In genomic region chr11:114270531-114271270, GRCh38 we compare ENCODE assay signal across 23 cellular contexts. TPM values are rescaled to one million over a fixed set of nuclear protein-coding genes. Genes with fewer than 3 reads are reported as not detected.
DNase-seq lines count a peak whose midpoint lies in the region; ATAC-seq and TF ChIP-seq lines count a peak whose summit lies in the region.
"Had no signal": no experiment of that assay in that cellular context is flagged by ENCODE, and none has a peak within 500 bp of the region (broad histone marks: within the 10 kb centered on the region; RNA-seq: fewer than 3 reads in every experiment).

No MANE protein-coding gene starts in this region.

- ATAC-seq in activated CD8-positive, alpha-beta memory T cell treated with anti-CD3 and anti-CD28 coated beads, Interleukin-2, amount 10 ng/mL, durations not matched to agents 7 days and 5 days = no peak
- ATAC-seq in left lobe of liver = peak; percentile 37
- no peak for ATAC-seq in GM19395 (IDR thresholded peaks at IDR 0.05; ENCODE audit: unreplicated experiment)
- ATAC-seq: GM12878, GM23338, HCT116 had no signal

- H3K36me3 ChIP-seq in HEK293 (ENCODE audit: control insufficient read depth in 2 of 2, insufficient read depth in 1 of 2, low read length in 2 of 2) = no peaks in the 10 kb centered on the region
- H3K36me3 ChIP-seq: BE2C; BLaER1 treated with 17β-estradiol and CSF1 and Interleukin-3, amounts not matched to agents 10 nM and 100 nM had no signal

- H3K9me3 Mint-ChIP-seq in activated CD8-positive, alpha-beta memory T cell treated with anti-CD3 and anti-CD28 coated beads, Interleukin-2, amount 10 ng/mL, durations not matched to agents 7 days and 5 days (ENCODE audit: low read depth) = no peaks in the 10 kb centered on the region
- H3K9me3 Mint-ChIP-seq in type B pancreatic cell = no peaks in the 10 kb centered on the region
- H3K9me3 Mint-ChIP-seq: CD14-positive monocyte; CD4-positive, alpha-beta T cell; CD8-positive, alpha-beta memory T cell; GM23338 had no signal

- H3K4me3 ChIP-seq in HEK293 (ENCODE audit: low read depth, low read length) = no peak overlapping the region
- H3K4me3 ChIP-seq: BLaER1 treated with 17β-estradiol and CSF1 and Interleukin-3, amounts not matched to agents 10 nM and 100 nM; GM12878; GM23338 had no signal

- no peak overlapping the region for H3K27ac ChIP-seq in HEK293 (ENCODE audit: extremely low read depth, low read depth, low read length)
- H3K27ac ChIP-seq: 22Rv1; BLaER1 treated with 17β-estradiol and CSF1 and Interleukin-3, amounts not matched to agents 10 nM and 100 nM had no signal

- H3K27me3 Mint-ChIP-seq in activated CD8-positive, alpha-beta memory T cell treated with anti-CD3 and anti-CD28 coated beads, Interleukin-2, amount 10 ng/mL, durations not matched to agents 7 days and 5 days = peaks cover 51% of the 10 kb centered on the region
- peaks cover 34% of the 10 kb centered on the region for H3K27me3 Mint-ChIP-seq in type B pancreatic cell

- CTCF ChIA-PET in activated CD8-positive, alpha-beta memory T cell treated with anti-CD3 and anti-CD28 coated beads, Interleukin-2, amount 10 ng/mL, durations not matched to agents 7 days and 5 days (lab: Charles Lee) = interaction anchor here (1.8 kb wide), 1 partner anchor 9 kb away, joined by 10 read pairs; no protein-coding TSS in a partner anchor
- CTCF ChIA-PET in HEK293 (lab: Yijun Ruan, JAX) = no interaction called here

- no peaks in the 10 kb centered on the region for H3K9me3 ChIP-seq in HEK293 (ENCODE audit: control insufficient read depth, insufficient read depth, low read depth, low read length)
- H3K9me3 ChIP-seq: BE2C; BLaER1 treated with 17β-estradiol and CSF1 and Interleukin-3, amounts not matched to agents 10 nM and 100 nM had no signal

- no peak overlapping the region for H3K27ac Mint-ChIP-seq in activated CD8-positive, alpha-beta memory T cell treated with anti-CD3 and anti-CD28 coated beads, Interleukin-2, amount 10 ng/mL, durations not matched to agents 7 days and 5 days
- H3K27ac Mint-ChIP-seq in type B pancreatic cell = no peak overlapping the region
- H3K27ac Mint-ChIP-seq: CD14-positive monocyte; CD4-positive, alpha-beta T cell; CD8-positive, alpha-beta memory T cell; GM23338; H9 had no signal

- TF ChIP-seq CTCF in HEK293 (tag by site-specific recombination; IDR thresholded peaks at IDR 0.05) (no peak), type B pancreatic cell (conservative IDR thresholded peaks at IDR 0.05) (no peak)

- POLR2A ChIA-PET in HEK293 (lab: Yijun Ruan, JAX) = no interaction called here

- H3K4me1 Mint-ChIP-seq in activated CD8-positive, alpha-beta memory T cell treated with anti-CD3 and anti-CD28 coated beads, Interleukin-2, amount 10 ng/mL, durations not matched to agents 7 days and 5 days = no peaks in the 10 kb centered on the region
- no peaks in the 10 kb centered on the region for H3K4me1 Mint-ChIP-seq in type B pancreatic cell (ENCODE audit: unreplicated experiment)
- H3K4me1 Mint-ChIP-seq: CD14-positive monocyte; CD8-positive, alpha-beta memory T cell; GM23338; H9 had no signal

- H3K36me3 Mint-ChIP-seq in activated CD8-positive, alpha-beta memory T cell treated with anti-CD3 and anti-CD28 coated beads, Interleukin-2, amount 10 ng/mL, durations not matched to agents 7 days and 5 days = no peaks in the 10 kb centered on the region
- no peaks in the 10 kb centered on the region for H3K36me3 Mint-ChIP-seq in type B pancreatic cell
- H3K36me3 Mint-ChIP-seq: CD14-positive monocyte had no signal

- H3K4me3 Mint-ChIP-seq in activated CD8-positive, alpha-beta memory T cell treated with anti-CD3 and anti-CD28 coated beads, Interleukin-2, amount 10 ng/mL, durations not matched to agents 7 days and 5 days = no peak overlapping the region
- no peak overlapping the region for H3K4me3 Mint-ChIP-seq in type B pancreatic cell
- H3K4me3 Mint-ChIP-seq: CD4-positive, alpha-beta T cell; CD8-positive, alpha-beta memory T cell; GM23338; H9 had no signal

- peak; percentile 37 for DNase-seq in activated CD8-positive, alpha-beta memory T cell treated with anti-CD3 and anti-CD28 coated beads for 24 hours
- no peak for DNase-seq in activated CD8-positive, alpha-beta memory T cell treated with anti-CD3 and anti-CD28 coated beads, Interleukin-2, amount 10 ng/mL, durations not matched to agents 7 days and 5 days
- DNase-seq in left lobe of liver (ENCODE audit: low spot score) = no peak
- DNase-seq in type B pancreatic cell (ENCODE audit: extremely low spot score, unreplicated experiment) = peak; percentile 15
- no peak for DNase-seq in activated gamma-delta T cell (lab: John Stamatoyannopoulos, UW)
- no peak for DNase-seq in AG08395 (ENCODE audit: low spot score)
- DNase-seq: AML-193; BE2C; CD4-positive, alpha-beta T cell; CD8-positive, alpha-beta memory T cell; DMS 273 treated with DMSO at 0.1 percent for 48 hours; DMS79; EL; GDM1; H9 had no signal

- H3K4me1 ChIP-seq in HEK293 (ENCODE audit: control insufficient read depth, insufficient read depth, low read length) = no peaks in the 10 kb centered on the region
- H3K4me1 ChIP-seq: BE2C; BLaER1 treated with 17β-estradiol and CSF1 and Interleukin-3, amounts not matched to agents 10 nM and 100 nM had no signal

TF ChIP-seq in HEK293, 187 proteins besides CTCF, POLR2A, EP300 and RAD21:
- TF ChIP-seq ZNF488 (tag by site-specific recombination; IDR thresholded peaks at IDR 0.05) = no peak
- TF ChIP-seq ZNF518A (tag by site-specific recombination; conservative IDR thresholded peaks at IDR 0.05; ENCODE audit: low read depth) = no peak
- TF ChIP-seq KLF16 (tag by site-specific recombination; IDR thresholded peaks at IDR 0.05) = no peak
- no peak for TF ChIP-seq ZNF639 (tag by site-specific recombination; IDR thresholded peaks at IDR 0.05)
- no peak for TF ChIP-seq ZSCAN23 (tag by site-specific recombination; IDR thresholded peaks at IDR 0.05)
- TF ChIP-seq GLIS2 (tag by site-specific recombination; IDR thresholded peaks at IDR 0.05) = no peak
- TF ChIP-seq ZNF548 (tag by site-specific recombination; IDR thresholded peaks at IDR 0.05) = peak; percentile 88
- no peak for TF ChIP-seq ZFHX2 (tag by site-specific recombination; conservative IDR thresholded peaks at IDR 0.05)
TF ChIP-seq in HEK293: peak in this region for 1.

RNA-seq across cellular contexts. Expression of gene NNMT, which starts 25.5 kb away (rescaled TPM):
- not detected for total RNA-seq in activated CD8-positive, alpha-beta memory T cell treated with anti-CD3 and anti-CD28 coated beads, Interleukin-2, amount 10 ng/mL, durations not matched to agents 7 days and 5 days
- total RNA-seq in left lobe of liver (588 TPM), type B pancreatic cell (ENCODE audit: low replicate concordance) (0.64 and 2.8 TPM in 2 replicates)
- total RNA-seq: CD4-positive, alpha-beta T cell; CD8-positive, alpha-beta memory T cell; GM12878; GM23338; H9 had no signal

Comparison
In these comparisons a context has a peak if more than half of its experiments do, and no peak if none do; other contexts are left out.
1. DNase-seq: peak in activated CD8-positive, alpha-beta memory T cell treated with anti-CD3 and anti-CD28 coated beads for 24 hours (single experiment) and type B pancreatic cell (single experiment); none in activated CD8-positive, alpha-beta memory T cell treated with anti-CD3 and anti-CD28 coated beads, Interleukin-2, amount 10 ng/mL, durations not matched to agents 7 days and 5 days (single experiment), left lobe of liver (single experiment), activated gamma-delta T cell (single experiment) and AG08395 (single experiment).
2. RNA of gene NNMT, which starts 25.5 kb away (total RNA-seq): 588 TPM in left lobe of liver (single experiment); 0.64 to 2.8 TPM in type B pancreatic cell and not detected in activated CD8-positive, alpha-beta memory T cell treated with anti-CD3 and anti-CD28 coated beads, Interleukin-2, amount 10 ng/mL, durations not matched to agents 7 days and 5 days; every median in the first group is over 100 times any median in the second.